19 cellular contexts compared by ENCODE assay signal in the genomic region with DNA sequence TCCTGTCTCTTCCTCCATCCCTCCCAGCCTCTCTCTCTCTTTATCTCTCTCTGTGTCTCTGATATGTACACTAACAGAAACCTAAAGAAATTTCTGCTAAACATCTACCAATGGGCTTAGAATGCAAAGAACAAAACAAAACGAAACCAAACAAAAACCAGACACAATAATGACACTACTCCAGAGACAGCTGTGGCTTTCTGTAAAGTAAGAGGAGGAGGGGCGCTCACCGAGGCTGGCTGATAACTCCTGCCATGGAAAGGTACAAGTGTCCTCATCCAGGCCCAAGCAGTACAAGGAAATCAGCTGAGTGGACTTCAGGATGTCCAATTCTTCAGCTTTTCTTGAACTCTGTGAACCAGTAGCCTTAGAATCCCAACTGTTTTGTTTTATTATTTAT.
DNase-seq lines count a peak whose midpoint lies in the region; ATAC-seq and TF ChIP-seq lines count a peak whose summit lies in the region.
"Had no signal": no experiment of that assay in that cellular context is flagged by ENCODE, and none has a peak within 500 bp of the region (broad histone marks: within the 10 kb centered on the region; RNA-seq: fewer than 3 reads in every experiment).

No MANE protein-coding gene starts in this region.

- no peaks in the 10 kb centered on the region for H3K4me1 ChIP-seq in esophagus muscularis mucosa

- no peak overlapping the region for H3K4me3 ChIP-seq in esophagus muscularis mucosa
- H3K4me3 ChIP-seq: A549 had no signal

- peak; percentile 14 for DNase-seq in NCI-H2029 (lab: John Stamatoyannopoulos, UW)
- peak; percentile 8 for DNase-seq in NCI-H774 (lab: John Stamatoyannopoulos, UW)
- DNase-seq in esophagus muscularis mucosa (ENCODE audit: extremely low spot score): peak; percentile 19
- no peak for DNase-seq in putamen (ENCODE audit: low spot score)
- DNase-seq in glomerular visceral epithelial cell (ENCODE audit: extremely low spot score): no peak
- DNase-seq: DMS53, GDM1, Karpas-422, NCI-H1417, NCI-H187, NCI-H2227 treated with DMSO at 0.1 percent for 48 hours, NCI-H524, SHP77 treated with DMSO at 0.1 percent for 48 hours, SK-N-SH, T-cell had no signal

- ATAC-seq in GM18511 (IDR thresholded peaks at IDR 0.05; ENCODE audit: unreplicated experiment) (peak; percentile 59), GM21529 (IDR thresholded peaks at IDR 0.05; ENCODE audit: unreplicated experiment) (no peak)
- ATAC-seq: A549, T-cell had no signal

- no peaks in the 10 kb centered on the region for H3K9me3 ChIP-seq in esophagus muscularis mucosa
- H3K9me3 ChIP-seq: SK-N-SH had no signal

- no peak for TF ChIP-seq POLR2A in esophagus muscularis mucosa (IDR thresholded peaks at IDR 0.05; ENCODE audit: low read depth)

- H3K27ac ChIP-seq in esophagus muscularis mucosa (replicated peaks in 1 of 4): no peak overlapping the region
- H3K27ac ChIP-seq: A549, RWPE1 had no signal

- 81% methylated on average over 3 of the region's 3 CpGs for WGBS in esophagus muscularis mucosa

- no peaks in the 10 kb centered on the region for H3K36me3 ChIP-seq in esophagus muscularis mucosa

- no peak for TF ChIP-seq CTCF in esophagus muscularis mucosa (IDR thresholded peaks at IDR 0.05)

- intact Hi-C loops in esophagus muscularis mucosa (cut with DNase I): no loop called here

- peaks cover 0 to 11% (median 0%) of the 10 kb centered on the region in 4 donors for H3K27me3 ChIP-seq in esophagus muscularis mucosa

- TF ChIP-seq EP300 in esophagus muscularis mucosa (IDR thresholded peaks at IDR 0.05): no peak

Comparison
In these comparisons a context has a peak if more than half of its experiments do, and no peak if none do; other contexts are left out.
1. DNase-seq: peak in NCI-H2029 (single experiment), NCI-H774 (single experiment) and esophagus muscularis mucosa (single experiment); none in putamen (single experiment) and glomerular visceral epithelial cell (single experiment).